1 cellular context compared by ENCODE assay signal in the genomic region with DNA sequence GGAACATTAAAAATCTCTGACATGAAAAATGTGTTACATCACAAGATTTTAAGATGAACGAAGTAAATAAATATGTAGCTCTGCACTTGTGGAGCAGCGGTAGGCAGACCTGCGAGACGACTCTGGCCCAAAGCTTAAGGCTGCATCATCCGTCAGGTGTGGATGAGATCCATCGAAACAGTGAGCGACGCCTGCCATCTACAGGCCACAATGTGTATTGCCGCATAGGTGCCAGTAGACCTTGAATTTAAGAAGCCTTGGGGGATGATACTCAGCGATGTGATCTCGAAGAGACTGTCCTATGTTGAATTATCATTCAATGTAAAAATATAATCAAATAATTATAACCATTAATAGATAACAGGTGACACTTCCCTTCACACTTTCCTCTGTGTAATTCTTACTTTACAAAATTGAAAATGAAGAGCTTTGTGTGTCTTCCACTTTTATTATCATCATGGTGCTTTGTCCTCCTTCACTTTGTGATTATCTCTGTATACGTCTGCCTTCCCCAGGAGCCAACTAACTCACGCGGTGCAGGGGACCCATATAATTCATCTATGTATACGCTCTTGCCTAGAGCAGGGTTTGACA.
A peak's percentile ranks its signal among the peaks of the same experiment; 100 is the strongest.
TF ChIP-seq lines count a peak whose summit lies in the region.

No MANE protein-coding gene starts in this region.

TF ChIP-seq in HepG2, 621 proteins besides CTCF, POLR2A, EP300 and RAD21 (continued from another document):
- TF ChIP-seq, protein P1, sequence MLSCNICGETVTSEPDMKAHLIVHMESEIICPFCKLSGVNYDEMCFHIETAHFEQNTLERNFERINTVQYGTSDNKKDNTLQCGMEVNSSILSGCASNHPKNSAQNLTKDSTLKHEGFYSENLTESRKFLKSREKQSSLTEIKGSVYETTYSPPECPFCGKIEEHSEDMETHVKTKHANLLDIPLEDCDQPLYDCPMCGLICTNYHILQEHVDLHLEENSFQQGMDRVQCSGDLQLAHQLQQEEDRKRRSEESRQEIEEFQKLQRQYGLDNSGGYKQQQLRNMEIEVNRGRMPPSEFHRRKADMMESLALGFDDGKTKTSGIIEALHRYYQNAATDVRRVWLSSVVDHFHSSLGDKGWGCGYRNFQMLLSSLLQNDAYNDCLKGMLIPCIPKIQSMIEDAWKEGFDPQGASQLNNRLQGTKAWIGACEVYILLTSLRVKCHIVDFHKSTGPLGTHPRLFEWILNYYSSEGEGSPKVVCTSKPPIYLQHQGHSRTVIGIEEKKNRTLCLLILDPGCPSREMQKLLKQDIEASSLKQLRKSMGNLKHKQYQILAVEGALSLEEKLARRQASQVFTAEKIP (CRISPR knock-in tag; IDR thresholded peaks at IDR 0.05; ENCODE audit: borderline replicate concordance), result no peak
- TF ChIP-seq TEAD3 (CRISPR knock-in tag; optimal IDR thresholded peaks at IDR 0.05; ENCODE audit: borderline replicate concordance) (peak; percentile 33), NONO (IDR thresholded peaks at IDR 0.05) (no peak), NONO (CRISPR knock-in tag; conservative IDR thresholded peaks at IDR 0.05) (no peak), SIX1 (CRISPR knock-in tag; IDR thresholded peaks at IDR 0.05; ENCODE audit: borderline replicate concordance) (no peak), IRF2 (CRISPR knock-in tag; IDR thresholded peaks at IDR 0.05) (0 out of 2 replicates have a peak, but pooled peaks have one; percentile 46), FOXK2 (IDR thresholded peaks at IDR 0.05) (no peak), SMC3 (IDR thresholded peaks at IDR 0.05; ENCODE audit: low read length) (peak; percentile 92), ZNF607 (CRISPR knock-in tag; IDR thresholded peaks at IDR 0.05; ENCODE audit: borderline replicate concordance) (no peak), ZNF781 (CRISPR knock-in tag; IDR thresholded peaks at IDR 0.05; ENCODE audit: borderline replicate concordance, not compliant biosample characterization) (no peak), ARNT (IDR thresholded peaks at IDR 0.05) (no peak), IKZF4 (CRISPR knock-in tag; IDR thresholded peaks at IDR 0.05; ENCODE audit: borderline replicate concordance, low read depth, not compliant biosample characterization) (no peak), DNMT3B (CRISPR knock-in tag; conservative IDR thresholded peaks at IDR 0.05) (no peak), ZNF383 (CRISPR knock-in tag; IDR thresholded peaks at IDR 0.05; ENCODE audit: borderline replicate concordance) (no peak), KLF16 (CRISPR knock-in tag; IDR thresholded peaks at IDR 0.05) (no peak), ZNF335 (CRISPR knock-in tag; IDR thresholded peaks at IDR 0.05) (no peak), ZNF33B (CRISPR knock-in tag; IDR thresholded peaks at IDR 0.05) (no peak), SNRNP70 (IDR thresholded peaks at IDR 0.05; ENCODE audit: low read depth, low read length) (no peak), ZMYM4 (CRISPR knock-in tag; IDR thresholded peaks at IDR 0.05) (no peak), NKX3-1 (CRISPR knock-in tag; IDR thresholded peaks at IDR 0.05) (no peak), HNRNPUL1 (IDR thresholded peaks at IDR 0.05; ENCODE audit: low read depth, low read length) (no peak)
- TF ChIP-seq, protein P2, sequence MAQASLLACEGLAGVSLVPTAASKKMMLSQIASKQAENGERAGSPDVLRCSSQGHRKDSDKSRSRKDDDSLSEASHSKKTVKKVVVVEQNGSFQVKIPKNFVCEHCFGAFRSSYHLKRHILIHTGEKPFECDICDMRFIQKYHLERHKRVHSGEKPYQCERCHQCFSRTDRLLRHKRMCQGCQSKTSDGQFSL (CRISPR knock-in tag; IDR thresholded peaks at IDR 0.05), result no peak
- TF ChIP-seq, protein P3, sequence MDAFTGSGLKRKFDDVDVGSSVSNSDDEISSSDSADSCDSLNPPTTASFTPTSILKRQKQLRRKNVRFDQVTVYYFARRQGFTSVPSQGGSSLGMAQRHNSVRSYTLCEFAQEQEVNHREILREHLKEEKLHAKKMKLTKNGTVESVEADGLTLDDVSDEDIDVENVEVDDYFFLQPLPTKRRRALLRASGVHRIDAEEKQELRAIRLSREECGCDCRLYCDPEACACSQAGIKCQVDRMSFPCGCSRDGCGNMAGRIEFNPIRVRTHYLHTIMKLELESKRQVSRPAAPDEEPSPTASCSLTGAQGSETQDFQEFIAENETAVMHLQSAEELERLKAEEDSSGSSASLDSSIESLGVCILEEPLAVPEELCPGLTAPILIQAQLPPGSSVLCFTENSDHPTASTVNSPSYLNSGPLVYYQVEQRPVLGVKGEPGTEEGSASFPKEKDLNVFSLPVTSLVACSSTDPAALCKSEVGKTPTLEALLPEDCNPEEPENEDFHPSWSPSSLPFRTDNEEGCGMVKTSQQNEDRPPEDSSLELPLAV (CRISPR knock-in tag; conservative IDR thresholded peaks at IDR 0.05; ENCODE audit: low read depth), result no peak
- TF ChIP-seq, protein P4, sequence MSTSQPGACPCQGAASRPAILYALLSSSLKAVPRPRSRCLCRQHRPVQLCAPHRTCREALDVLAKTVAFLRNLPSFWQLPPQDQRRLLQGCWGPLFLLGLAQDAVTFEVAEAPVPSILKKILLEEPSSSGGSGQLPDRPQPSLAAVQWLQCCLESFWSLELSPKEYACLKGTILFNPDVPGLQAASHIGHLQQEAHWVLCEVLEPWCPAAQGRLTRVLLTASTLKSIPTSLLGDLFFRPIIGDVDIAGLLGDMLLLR (CRISPR knock-in tag; IDR thresholded peaks at IDR 0.05), result no peak
- TF ChIP-seq, protein P5, sequence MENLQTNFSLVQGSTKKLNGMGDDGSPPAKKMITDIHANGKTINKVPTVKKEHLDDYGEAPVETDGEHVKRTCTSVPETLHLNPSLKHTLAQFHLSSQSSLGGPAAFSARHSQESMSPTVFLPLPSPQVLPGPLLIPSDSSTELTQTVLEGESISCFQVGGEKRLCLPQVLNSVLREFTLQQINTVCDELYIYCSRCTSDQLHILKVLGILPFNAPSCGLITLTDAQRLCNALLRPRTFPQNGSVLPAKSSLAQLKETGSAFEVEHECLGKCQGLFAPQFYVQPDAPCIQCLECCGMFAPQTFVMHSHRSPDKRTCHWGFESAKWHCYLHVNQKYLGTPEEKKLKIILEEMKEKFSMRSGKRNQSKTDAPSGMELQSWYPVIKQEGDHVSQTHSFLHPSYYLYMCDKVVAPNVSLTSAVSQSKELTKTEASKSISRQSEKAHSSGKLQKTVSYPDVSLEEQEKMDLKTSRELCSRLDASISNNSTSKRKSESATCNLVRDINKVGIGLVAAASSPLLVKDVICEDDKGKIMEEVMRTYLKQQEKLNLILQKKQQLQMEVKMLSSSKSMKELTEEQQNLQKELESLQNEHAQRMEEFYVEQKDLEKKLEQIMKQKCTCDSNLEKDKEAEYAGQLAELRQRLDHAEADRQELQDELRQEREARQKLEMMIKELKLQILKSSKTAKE (CRISPR knock-in tag; IDR thresholded peaks at IDR 0.05; ENCODE audit: borderline replicate concordance), result no peak
- TF ChIP-seq, protein P6, sequence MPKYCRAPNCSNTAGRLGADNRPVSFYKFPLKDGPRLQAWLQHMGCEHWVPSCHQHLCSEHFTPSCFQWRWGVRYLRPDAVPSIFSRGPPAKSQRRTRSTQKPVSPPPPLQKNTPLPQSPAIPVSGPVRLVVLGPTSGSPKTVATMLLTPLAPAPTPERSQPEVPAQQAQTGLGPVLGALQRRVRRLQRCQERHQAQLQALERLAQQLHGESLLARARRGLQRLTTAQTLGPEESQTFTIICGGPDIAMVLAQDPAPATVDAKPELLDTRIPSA (CRISPR knock-in tag; IDR thresholded peaks at IDR 0.05; ENCODE audit: borderline replicate concordance), result no peak
